24 cellular contexts compared by ENCODE assay signal in genomic region chr10:75875740-75876139, GRCh38.
"Had no signal": no experiment of that assay in that cellular context is flagged by ENCODE, and none has a peak within 500 bp of the region (broad histone marks: within the 10 kb centered on the region; RNA-seq: fewer than 3 reads in every experiment).

No MANE protein-coding gene starts in this region.

- H3K4me3 ChIP-seq: left lung, lower lobe of right lung, neural progenitor cell, ovary, right atrium auricular region, right lobe of liver, skin epidermis, spleen, suprapubic skin, tibial nerve, vagina had no signal

- ATAC-seq: left colon; natural killer cell; right lobe of liver; stimulated activated effector memory CD8-positive, alpha-beta T cell treated with anti-CD3 and anti-CD28 coated beads, Interleukin-12 subunit alpha, Interleukin-12 subunit beta, amount 100 ng/mL, for 72 hours had no signal

- H3K4me1 ChIP-seq: left lung, neural progenitor cell, right atrium auricular region, right lobe of liver, spleen, suprapubic skin, tibial nerve, vagina had no signal

- H3K27me3 ChIP-seq: left lung, neural progenitor cell, ovary, right atrium auricular region, right lobe of liver, spleen, suprapubic skin, tibial nerve, vagina had no signal

- H3K9ac ChIP-seq: neural progenitor cell had no signal

- H3K9me3 ChIP-seq: left lung, lower lobe of right lung, ovary, right atrium auricular region, right lobe of liver, spleen, suprapubic skin, tibial nerve, vagina had no signal

- FAIRE-seq: islet of Langerhans, kidney had no signal

- H3K27ac ChIP-seq: left lung, lower lobe of right lung, neural progenitor cell, ovary, right atrium auricular region, right lobe of liver, skin epidermis, spleen, suprapubic skin, tibial nerve, vagina had no signal

- H2AFZ ChIP-seq: neural progenitor cell had no signal

- DNase-seq: hypothalamus; immature natural killer cell; kidney; left colon; left lung; lower lobe of right lung; mammary epithelial cell; mesendoderm; naive B cell; natural killer cell; nephron progenitor cell; ovary; right lobe of liver; spleen; stimulated activated CD4-positive, alpha-beta T cell treated with anti-CD3 and anti-CD28 coated beads, Interleukin-4, amount 100 ng/mL, for 24 hours; stimulated activated naive CD4-positive, alpha-beta T cell had no signal

- H3K36me3 ChIP-seq: left lung, lower lobe of right lung, neural progenitor cell, ovary, right atrium auricular region, right lobe of liver, spleen, suprapubic skin, tibial nerve, vagina had no signal

- H3K4me2 ChIP-seq: neural progenitor cell had no signal
